In the genomic region with DNA sequence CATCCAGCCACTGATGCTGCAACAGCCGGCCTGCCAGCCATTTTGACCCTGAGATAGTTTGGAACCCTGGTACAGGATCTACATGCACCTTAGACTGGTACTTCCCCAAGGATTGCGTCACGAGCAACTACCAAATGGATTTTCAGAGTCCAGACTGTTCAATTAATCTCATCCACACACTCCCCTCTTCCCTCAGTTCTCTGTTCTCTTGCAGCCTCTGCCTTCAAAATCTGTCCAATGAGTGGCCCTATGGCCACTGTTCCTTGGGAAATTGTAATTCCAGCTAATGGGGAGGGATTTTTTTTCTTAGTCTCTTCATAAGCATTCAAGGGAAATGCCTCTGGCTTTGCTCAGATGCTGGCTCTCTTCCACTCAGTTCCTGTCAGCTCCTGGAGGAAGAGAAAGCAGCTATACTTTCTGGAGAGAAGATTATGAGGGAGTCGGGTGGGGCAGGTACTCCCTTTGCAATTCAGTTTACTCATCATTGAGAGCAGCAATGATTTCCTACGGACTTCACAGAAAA, we compare ENCODE assay signal across 1 cellular context.
TF ChIP-seq lines count a peak whose summit lies in the region.

No MANE protein-coding gene starts in this region.

TF ChIP-seq in WTC11, 78 proteins besides CTCF, POLR2A, EP300 and RAD21 (continued from another document):
- no peak for TF ChIP-seq FOXK1 (CRISPR knock-in tag; IDR thresholded peaks at IDR 0.05)
- TF ChIP-seq, protein P1, sequence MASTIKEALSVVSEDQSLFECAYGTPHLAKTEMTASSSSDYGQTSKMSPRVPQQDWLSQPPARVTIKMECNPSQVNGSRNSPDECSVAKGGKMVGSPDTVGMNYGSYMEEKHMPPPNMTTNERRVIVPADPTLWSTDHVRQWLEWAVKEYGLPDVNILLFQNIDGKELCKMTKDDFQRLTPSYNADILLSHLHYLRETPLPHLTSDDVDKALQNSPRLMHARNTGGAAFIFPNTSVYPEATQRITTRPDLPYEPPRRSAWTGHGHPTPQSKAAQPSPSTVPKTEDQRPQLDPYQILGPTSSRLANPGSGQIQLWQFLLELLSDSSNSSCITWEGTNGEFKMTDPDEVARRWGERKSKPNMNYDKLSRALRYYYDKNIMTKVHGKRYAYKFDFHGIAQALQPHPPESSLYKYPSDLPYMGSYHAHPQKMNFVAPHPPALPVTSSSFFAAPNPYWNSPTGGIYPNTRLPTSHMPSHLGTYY (CRISPR knock-in tag; IDR thresholded peaks at IDR 0.05) = no peak
- TF ChIP-seq USF2 (CRISPR knock-in tag; IDR thresholded peaks at IDR 0.05) = no peak
TF ChIP-seq in WTC11: peak in this region for 0.
